Comparison of ENCODE assay signal across 8 cellular contexts in genomic region chr2:584863-585823, GRCh38.
DNase-seq lines count a peak whose midpoint lies in the region; ATAC-seq and TF ChIP-seq lines count a peak whose summit lies in the region.

No MANE protein-coding gene starts in this region.

- H2AFZ ChIP-seq in smooth muscle cell (ENCODE audit: low read depth): no peak overlapping the region

- DNase-seq in OCI-M1 (lab: John Stamatoyannopoulos, UW) (peak; percentile 27), NCI-H774 (lab: John Stamatoyannopoulos, UW) (no peak), smooth muscle cell (lab: John Stamatoyannopoulos, UW; ENCODE audit: unreplicated experiment) (no peak), vagina (ENCODE audit: extremely low spot score in 2 of 2) (no peak)
- DNase-seq in central memory CD4-positive, alpha-beta T cell: peak; percentile 61
- peak; percentile 46 for DNase-seq in stimulated activated naive CD8-positive, alpha-beta T cell treated with anti-CD3 and anti-CD28 coated beads, Interleukin-15, Interleukin-2, amounts not matched to agents 100 U/mL and 50 U/mL, for 24 hours

- H4K20me1 ChIP-seq in smooth muscle cell (ENCODE audit: low read depth): no peaks in the 10 kb centered on the region

- TF ChIP-seq CTCF in smooth muscle cell (IDR thresholded peaks at IDR 0.05; ENCODE audit: borderline replicate concordance, insufficient read depth, poor library complexity, severe bottlenecking) (no peak), vagina (IDR thresholded peaks at IDR 0.05) (no peak)

- H3F3A ChIP-seq in smooth muscle cell (ENCODE audit: low read depth): no peaks in the 10 kb centered on the region

- H3K27me3 ChIP-seq in smooth muscle cell (ENCODE audit: low read depth) (no peaks in the 10 kb centered on the region), vagina (no peaks in the 10 kb centered on the region)

- H3K4me3 ChIP-seq in smooth muscle cell: no peak overlapping the region
- no peak overlapping the region for H3K4me3 ChIP-seq in vagina

- intact Hi-C loops in vagina (cut with DNase I): no loop called here

- H3K4me2 ChIP-seq in smooth muscle cell: no peak overlapping the region

- no peak overlapping the region for H3K9ac ChIP-seq in smooth muscle cell (ENCODE audit: low read depth)

- no peaks in the 10 kb centered on the region for H3K9me3 ChIP-seq in smooth muscle cell (replicated peaks; ENCODE audit: low read depth)
- H3K9me3 ChIP-seq in vagina: no peaks in the 10 kb centered on the region

- peaks cover 9% of the 10 kb centered on the region for H3K4me1 ChIP-seq in smooth muscle cell (ENCODE audit: low read depth)
- no peaks in the 10 kb centered on the region for H3K4me1 ChIP-seq in vagina

- no peak for TF ChIP-seq POLR2A in GM18505 (IDR thresholded peaks at IDR 0.05; ENCODE audit: borderline replicate concordance, extremely low read depth, insufficient read depth, insufficient read length)
- no peak for TF ChIP-seq POLR2A in vagina (IDR thresholded peaks at IDR 0.05)

- WGBS in smooth muscle cell (ENCODE audit: low lambda C conversion rate): 75% methylated on average over 21 of the region's 21 CpGs

- H3K27ac ChIP-seq in smooth muscle cell (ENCODE audit: low read depth) (no peak overlapping the region), vagina (no peak overlapping the region)

- ATAC-seq in GM18505 (IDR thresholded peaks at IDR 0.05; ENCODE audit: unreplicated experiment) (peak; percentile 78), HG02678 (IDR thresholded peaks at IDR 0.05; ENCODE audit: unreplicated experiment) (peak; percentile 95)
- peak; percentile 80 for ATAC-seq in stimulated activated naive CD8-positive, alpha-beta T cell treated with anti-CD3 and anti-CD28 coated beads, Interleukin-15, Interleukin-2, amounts not matched to agents 100 U/mL and 50 U/mL, for 24 hours

- H3K36me3 ChIP-seq in smooth muscle cell (ENCODE audit: low read depth) (no peaks in the 10 kb centered on the region), vagina (no peaks in the 10 kb centered on the region)

- H3K79me2 ChIP-seq in smooth muscle cell (ENCODE audit: low read depth): no peaks in the 10 kb centered on the region

Comparison
In these comparisons a context has a peak if more than half of its experiments do, and no peak if none do; other contexts are left out.
1. DNase-seq: peak in OCI-M1 (single experiment), central memory CD4-positive, alpha-beta T cell (single experiment) and stimulated activated naive CD8-positive, alpha-beta T cell treated with anti-CD3 and anti-CD28 coated beads, Interleukin-15, Interleukin-2, amounts not matched to agents 100 U/mL and 50 U/mL, for 24 hours (single experiment); none in NCI-H774 (single experiment), smooth muscle cell (single experiment) and vagina (0 of 2).
2. Peak in every context shown above with its lines, with median percentiles within 50 percentile points of each other: ATAC-seq.